Comparison of ENCODE assay signal across 8 cellular contexts in the genomic region with DNA sequence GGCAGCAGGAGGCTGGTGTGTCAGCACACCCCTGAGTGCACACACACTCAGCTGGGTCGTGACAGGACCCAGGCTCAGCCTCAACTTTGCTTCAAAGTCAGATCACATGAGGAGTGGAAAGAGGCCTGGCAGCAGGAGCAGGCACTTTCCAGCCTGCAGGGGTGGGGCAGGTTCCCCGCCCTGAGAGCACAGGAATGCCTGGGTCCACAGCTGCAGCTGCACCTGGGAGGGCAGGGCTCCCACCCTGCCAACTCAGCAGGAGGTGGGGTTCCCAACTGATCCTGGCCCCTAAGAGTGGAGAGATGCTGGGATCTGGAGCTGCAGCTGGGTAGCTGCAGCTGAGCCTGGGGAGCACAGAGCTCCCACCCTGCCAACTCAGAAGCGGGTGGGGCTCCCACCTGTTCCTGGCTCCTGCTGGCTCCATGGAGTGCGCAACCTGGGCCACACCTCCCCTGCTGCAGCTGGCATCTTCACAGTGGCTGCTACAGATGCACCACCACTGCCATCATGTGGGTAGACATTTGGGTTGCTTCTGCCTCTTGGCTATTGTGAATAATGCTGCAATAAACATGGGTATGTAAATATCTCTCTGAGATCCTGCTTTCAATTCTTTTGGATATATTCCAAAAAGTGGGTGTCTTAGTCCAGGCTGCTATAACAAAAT.
A peak's percentile ranks its signal among the peaks of the same experiment; 100 is the strongest.
DNase-seq lines count a peak whose midpoint lies in the region; ATAC-seq and TF ChIP-seq lines count a peak whose summit lies in the region.

No MANE protein-coding gene starts in this region.

- H3K36me3 ChIP-seq in SK-N-SH (replicated peaks in 1 of 2; ENCODE audit: control insufficient read depth in 1 of 2, insufficient read depth in 2 of 2, low read length in 1 of 2) = no peaks in the 10 kb centered on the region

- H3K9me3 ChIP-seq in SK-N-SH = no peaks in the 10 kb centered on the region

- H3K27ac ChIP-seq in C4-2B = no peak overlapping the region
- no peak overlapping the region for H3K27ac ChIP-seq in SK-N-SH (ENCODE audit: low read depth in 2 of 2, low read length in 1 of 2)

- TF ChIP-seq RAD21 in SK-N-SH (IDR thresholded peaks at IDR 0.05; ENCODE audit: low read length) = peak; percentile 53

- peak; percentile 26; the same call in 1 of the 2 replicates for TF ChIP-seq CTCF in C4-2B (conservative IDR thresholded peaks at IDR 0.05)
- TF ChIP-seq CTCF in GM20000 (IDR thresholded peaks at IDR 0.05; ENCODE audit: extremely low read depth, missing control alignments) = peak; percentile 40
- TF ChIP-seq CTCF in SK-N-SH (IDR thresholded peaks at IDR 0.05) = 0 out of 2 replicates have a peak, but pooled peaks have one; percentile 18

- no peak overlapping the region for H3K9ac ChIP-seq in SK-N-SH

- no peak for ATAC-seq in GM19397 (IDR thresholded peaks at IDR 0.05; ENCODE audit: unreplicated experiment)
- ATAC-seq in GM18861 (IDR thresholded peaks at IDR 0.05; ENCODE audit: unreplicated experiment) = no peak

- no peaks in the 10 kb centered on the region for H4K20me1 ChIP-seq in SK-N-SH (ENCODE audit: insufficient read depth)

- POLR2A ChIA-PET in SK-N-SH (lab: Yijun Ruan, JAX) = no interaction called here

- WGBS in SK-N-SH (ENCODE audit: low lambda C conversion rate) = 44% methylated on average over 4 of the region's 4 CpGs

- CTCF ChIA-PET in SK-N-SH (lab: Yijun Ruan, JAX) = no interaction called here

- H2AFZ ChIP-seq in SK-N-SH (ENCODE audit: low read depth) = no peak overlapping the region

- no peak overlapping the region for H3K4me3 ChIP-seq in SK-N-SH (ENCODE audit: low read depth in 2 of 2, low read length in 1 of 2)

- no peaks in the 10 kb centered on the region for H3K27me3 ChIP-seq in SK-N-SH (ENCODE audit: insufficient read depth)

- H3K4me2 ChIP-seq in SK-N-SH = no peak overlapping the region

- no peaks in the 10 kb centered on the region for H3K4me1 ChIP-seq in SK-N-SH (ENCODE audit: control insufficient read depth in 1 of 2, insufficient read depth in 2 of 2, low read depth in 1 of 2, low read length in 1 of 2)

- no peak for TF ChIP-seq EP300 in SK-N-SH (IDR thresholded peaks at IDR 0.05; ENCODE audit: borderline replicate concordance in 1 of 2, low read depth in 1 of 2, low read length in 1 of 2)

- DNase-seq in GM20000 (ENCODE audit: low spot score) = no peak
- DNase-seq in SK-N-SH = no peak
- peak; percentile 1 for DNase-seq in fibroblast of the conjunctiva (ENCODE audit: low read depth)
- DNase-seq in NCI-H1930 (lab: John Stamatoyannopoulos, UW) = no peak
- no peak for DNase-seq in Kasumi-1 (lab: John Stamatoyannopoulos, UW)

- H3F3A ChIP-seq in SK-N-SH (replicated peaks; ENCODE audit: insufficient read depth) = no peaks in the 10 kb centered on the region

- H3K9me2 ChIP-seq in SK-N-SH = no peaks in the 10 kb centered on the region

- no peaks in the 10 kb centered on the region for H3K79me2 ChIP-seq in SK-N-SH (ENCODE audit: insufficient read depth)

TF ChIP-seq in SK-N-SH, 30 proteins besides CTCF, POLR2A, EP300 and RAD21:
- TF ChIP-seq ELF1 (IDR thresholded peaks at IDR 0.05) (no peak), RXRA (IDR thresholded peaks at IDR 0.05; ENCODE audit: borderline replicate concordance, low read depth) (no peak), RFX5 (IDR thresholded peaks at IDR 0.05; ENCODE audit: low read length) (no peak), POLR2AphosphoS5 (IDR thresholded peaks at IDR 0.05; ENCODE audit: low read depth, low read length) (no peak), GABPA (IDR thresholded peaks at IDR 0.05; ENCODE audit: low read depth) (no peak), GATA2 (CRISPR knock-in tag; IDR thresholded peaks at IDR 0.05) (no peak), MXI1 (IDR thresholded peaks at IDR 0.05; ENCODE audit: low read depth, low read length) (no peak), MEF2A (IDR thresholded peaks at IDR 0.05; ENCODE audit: borderline replicate concordance, low read depth) (no peak), TCF12 (IDR thresholded peaks at IDR 0.05) (no peak), FOSL2 (IDR thresholded peaks at IDR 0.05; ENCODE audit: borderline replicate concordance, low read depth) (no peak), FOXJ3 (CRISPR knock-in tag; IDR thresholded peaks at IDR 0.05) (no peak), TEAD4 (IDR thresholded peaks at IDR 0.05; ENCODE audit: borderline replicate concordance, insufficient read depth) (no peak), EZH2phosphoT487 (IDR thresholded peaks at IDR 0.05; ENCODE audit: borderline replicate concordance, low read depth) (no peak)
- TF ChIP-seq, protein P1, sequence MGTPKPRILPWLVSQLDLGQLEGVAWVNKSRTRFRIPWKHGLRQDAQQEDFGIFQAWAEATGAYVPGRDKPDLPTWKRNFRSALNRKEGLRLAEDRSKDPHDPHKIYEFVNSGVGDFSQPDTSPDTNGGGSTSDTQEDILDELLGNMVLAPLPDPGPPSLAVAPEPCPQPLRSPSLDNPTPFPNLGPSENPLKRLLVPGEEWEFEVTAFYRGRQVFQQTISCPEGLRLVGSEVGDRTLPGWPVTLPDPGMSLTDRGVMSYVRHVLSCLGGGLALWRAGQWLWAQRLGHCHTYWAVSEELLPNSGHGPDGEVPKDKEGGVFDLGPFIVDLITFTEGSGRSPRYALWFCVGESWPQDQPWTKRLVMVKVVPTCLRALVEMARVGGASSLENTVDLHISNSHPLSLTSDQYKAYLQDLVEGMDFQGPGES (IDR thresholded peaks at IDR 0.05; ENCODE audit: low read depth, low read length) = no peak
- TF ChIP-seq, protein P2, sequence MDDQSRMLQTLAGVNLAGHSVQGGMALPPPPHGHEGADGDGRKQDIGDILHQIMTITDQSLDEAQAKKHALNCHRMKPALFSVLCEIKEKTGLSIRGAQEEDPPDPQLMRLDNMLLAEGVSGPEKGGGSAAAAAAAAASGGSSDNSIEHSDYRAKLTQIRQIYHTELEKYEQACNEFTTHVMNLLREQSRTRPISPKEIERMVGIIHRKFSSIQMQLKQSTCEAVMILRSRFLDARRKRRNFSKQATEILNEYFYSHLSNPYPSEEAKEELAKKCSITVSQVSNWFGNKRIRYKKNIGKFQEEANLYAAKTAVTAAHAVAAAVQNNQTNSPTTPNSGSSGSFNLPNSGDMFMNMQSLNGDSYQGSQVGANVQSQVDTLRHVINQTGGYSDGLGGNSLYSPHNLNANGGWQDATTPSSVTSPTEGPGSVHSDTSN (IDR thresholded peaks at IDR 0.05) = no peak
- TF ChIP-seq, protein P3, sequence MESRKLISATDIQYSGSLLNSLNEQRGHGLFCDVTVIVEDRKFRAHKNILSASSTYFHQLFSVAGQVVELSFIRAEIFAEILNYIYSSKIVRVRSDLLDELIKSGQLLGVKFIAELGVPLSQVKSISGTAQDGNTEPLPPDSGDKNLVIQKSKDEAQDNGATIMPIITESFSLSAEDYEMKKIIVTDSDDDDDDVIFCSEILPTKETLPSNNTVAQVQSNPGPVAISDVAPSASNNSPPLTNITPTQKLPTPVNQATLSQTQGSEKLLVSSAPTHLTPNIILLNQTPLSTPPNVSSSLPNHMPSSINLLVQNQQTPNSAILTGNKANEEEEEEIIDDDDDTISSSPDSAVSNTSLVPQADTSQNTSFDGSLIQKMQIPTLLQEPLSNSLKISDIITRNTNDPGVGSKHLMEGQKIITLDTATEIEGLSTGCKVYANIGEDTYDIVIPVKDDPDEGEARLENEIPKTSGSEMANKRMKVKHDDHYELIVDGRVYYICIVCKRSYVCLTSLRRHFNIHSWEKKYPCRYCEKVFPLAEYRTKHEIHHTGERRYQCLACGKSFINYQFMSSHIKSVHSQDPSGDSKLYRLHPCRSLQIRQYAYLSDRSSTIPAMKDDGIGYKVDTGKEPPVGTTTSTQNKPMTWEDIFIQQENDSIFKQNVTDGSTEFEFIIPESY (IDR thresholded peaks at IDR 0.05; ENCODE audit: borderline replicate concordance, low read depth) = no peak
- TF ChIP-seq, protein P4, sequence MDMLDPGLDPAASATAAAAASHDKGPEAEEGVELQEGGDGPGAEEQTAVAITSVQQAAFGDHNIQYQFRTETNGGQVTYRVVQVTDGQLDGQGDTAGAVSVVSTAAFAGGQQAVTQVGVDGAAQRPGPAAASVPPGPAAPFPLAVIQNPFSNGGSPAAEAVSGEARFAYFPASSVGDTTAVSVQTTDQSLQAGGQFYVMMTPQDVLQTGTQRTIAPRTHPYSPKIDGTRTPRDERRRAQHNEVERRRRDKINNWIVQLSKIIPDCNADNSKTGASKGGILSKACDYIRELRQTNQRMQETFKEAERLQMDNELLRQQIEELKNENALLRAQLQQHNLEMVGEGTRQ (IDR thresholded peaks at IDR 0.05; ENCODE audit: borderline replicate concordance, low read depth, low read length) = no peak
